Comparison of ENCODE assay signal across 11 cellular contexts in the genomic region with DNA sequence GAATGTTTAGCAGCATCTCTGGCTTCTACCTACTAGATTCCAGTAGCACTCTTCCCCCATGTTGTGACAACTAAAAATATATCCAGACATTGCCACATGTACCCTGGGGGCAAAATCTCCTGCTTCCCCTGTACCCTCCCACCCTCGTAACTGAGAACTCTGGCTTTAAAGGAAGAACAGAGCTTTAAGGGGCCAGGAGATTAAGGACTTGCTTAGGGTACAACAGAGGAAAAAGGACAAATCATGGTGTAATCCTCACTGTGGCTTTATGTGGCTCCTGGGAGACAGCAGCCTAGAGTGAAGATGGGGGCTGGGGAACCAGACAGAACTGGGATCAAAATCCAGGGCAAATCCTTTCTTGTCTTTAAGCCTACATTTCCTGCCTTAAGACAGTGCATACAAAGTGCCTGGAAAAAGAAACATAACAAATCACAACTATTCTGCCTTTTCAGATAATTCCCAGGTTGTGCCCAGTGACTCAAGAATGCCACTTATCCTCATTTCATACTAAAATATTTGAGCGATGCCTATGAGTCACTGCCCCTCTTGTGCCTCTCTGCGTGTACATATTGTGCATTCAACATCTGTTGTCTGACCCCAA.
DNase-seq lines count a peak whose midpoint lies in the region; TF ChIP-seq lines count a peak whose summit lies in the region.
"Had no signal": no experiment of that assay in that cellular context is flagged by ENCODE, and none has a peak within 500 bp of the region (broad histone marks: within the 10 kb centered on the region; RNA-seq: fewer than 3 reads in every experiment).

No MANE protein-coding gene starts in this region.

- H4K8ac ChIP-seq in mesenchymal stem cell (ENCODE audit: low read length) = peak overlapping the region; percentile 28

- H2BK12ac ChIP-seq in mesenchymal stem cell (ENCODE audit: low read length in 2 of 2) = peak overlapping the region; percentile 12 to 28

- WGBS in mesenchymal stem cell = 13% methylated on average over 3 of the region's 3 CpGs
- 37 to 69% (median 50%) methylated on average over 3 of the region's 3 CpGs for WGBS in ovary, 3 donors

- H3K4me1 ChIP-seq in HUES48 (ENCODE audit: control insufficient read depth, insufficient read depth, low read length) (peaks cover 15% of the 10 kb centered on the region), mesenchymal stem cell (ENCODE audit: control insufficient read depth, insufficient read depth, low read depth, low read length) (peaks cover 23% of the 10 kb centered on the region), ovary (ENCODE audit: insufficient read depth) (peaks cover 17% of the 10 kb centered on the region)

- no peak overlapping the region for H3K4me3 ChIP-seq in HUES48 (ENCODE audit: low read depth, low read length)
- H3K4me3 ChIP-seq in choroid plexus epithelial cell (ENCODE audit: low read depth, low read length) = no peak overlapping the region
- no peak overlapping the region for H3K4me3 ChIP-seq in mesenchymal stem cell (ENCODE audit: insufficient read depth in 1 of 2, low read depth in 1 of 2, low read length in 2 of 2)
- no peak overlapping the region for H3K4me3 ChIP-seq in ovary

- peak; percentile 37 for DNase-seq in ACHN
- DNase-seq in choroid plexus epithelial cell (ENCODE audit: low read depth) = peak; percentile 74
- peak; percentile 69 for DNase-seq in mesenchymal stem cell
- DNase-seq in SHP77 treated with DMSO at 0.1 percent for 48 hours (lab: John Stamatoyannopoulos, UW) = no peak
- no peak for DNase-seq in activated naive CD4-positive, alpha-beta T cell treated with anti-CD3 and anti-CD28 coated beads, Interleukin-2, amount 50 U/mL, for 16 hours
- DNase-seq in ovary = no peak
- no peak for DNase-seq in glutamatergic neuron
- DNase-seq: activated B cell treated with CpG ODN at 0.5 μM for 24 hours had no signal

- no peak overlapping the region for H3K4me2 ChIP-seq in mesenchymal stem cell (ENCODE audit: low read length, poor library complexity, severe bottlenecking)

- H3K4me1 Mint-ChIP-seq in glutamatergic neuron (ENCODE audit: low read depth, unreplicated experiment) = peaks cover 48% of the 10 kb centered on the region
- H3K4me1 Mint-ChIP-seq: activated B cell treated with CpG ODN at 0.5 μM for 24 hours; activated T-helper 17 cell treated with anti-CD3 and anti-CD28 coated beads, Interleukin-2, amount 50 U/mL, for 72 hours had no signal

- peaks cover 33% of the 10 kb centered on the region for H3K79me1 ChIP-seq in mesenchymal stem cell (replicated peaks; ENCODE audit: low read length, poor library complexity, severe bottlenecking)

- H3K27ac ChIP-seq in HUES48 (ENCODE audit: low read depth, low read length) = peak overlapping the region; percentile 8
- H3K27ac ChIP-seq in mesenchymal stem cell (ENCODE audit: low read length, poor library complexity, severe bottlenecking) = peak overlapping the region; percentile 83
- no peak overlapping the region for H3K27ac ChIP-seq in ovary
- H3K27ac ChIP-seq: C4-2B had no signal

- no peak overlapping the region for H3K4ac ChIP-seq in mesenchymal stem cell (ENCODE audit: low read depth in 1 of 2, low read length in 2 of 2)

- H3K36me3 Mint-ChIP-seq in glutamatergic neuron (ENCODE audit: unreplicated experiment) = peaks cover 9% of the 10 kb centered on the region

- H2BK5ac ChIP-seq in mesenchymal stem cell (ENCODE audit: low read depth, low read length, poor library complexity, severe bottlenecking) = no peak overlapping the region

- no peak overlapping the region for H3K23ac ChIP-seq in mesenchymal stem cell (ENCODE audit: low read length in 2 of 2)

- peak overlapping the region; percentile 91 for H2BK120ac ChIP-seq in mesenchymal stem cell (ENCODE audit: low read depth, low read length)

- H3K27me3 ChIP-seq in HUES48 (ENCODE audit: control insufficient read depth, insufficient read depth, low read length) (no peaks in the 10 kb centered on the region), mesenchymal stem cell (ENCODE audit: control insufficient read depth in 1 of 2, insufficient read depth in 1 of 2, low read length in 2 of 2) (no peaks in the 10 kb centered on the region), ovary (no peaks in the 10 kb centered on the region)

- H2AFZ ChIP-seq in mesenchymal stem cell (ENCODE audit: low read depth, low read length) = no peak overlapping the region

- TF ChIP-seq CTCF in choroid plexus epithelial cell (conservative IDR thresholded peaks at IDR 0.05; ENCODE audit: low read depth, low read length) (no peak), ovary (IDR thresholded peaks at IDR 0.05) (no peak), glutamatergic neuron (IDR thresholded peaks at IDR 0.05; ENCODE audit: partially characterized antibody, unreplicated experiment) (no peak)

- TF ChIP-seq EP300 in ovary (IDR thresholded peaks at IDR 0.05) = no peak

- H3K9me3 Mint-ChIP-seq in glutamatergic neuron (ENCODE audit: unreplicated experiment) = peaks cover 10% of the 10 kb centered on the region
- H3K9me3 Mint-ChIP-seq: activated B cell treated with CpG ODN at 0.5 μM for 24 hours; activated T-helper 17 cell treated with anti-CD3 and anti-CD28 coated beads, Interleukin-2, amount 50 U/mL, for 72 hours had no signal

- H3K4me3 Mint-ChIP-seq in glutamatergic neuron (ENCODE audit: unreplicated experiment) = no peak overlapping the region
- H3K4me3 Mint-ChIP-seq: activated B cell treated with CpG ODN at 0.5 μM for 24 hours; activated T-helper 17 cell treated with anti-CD3 and anti-CD28 coated beads, Interleukin-2, amount 50 U/mL, for 72 hours had no signal

- H3K18ac ChIP-seq in mesenchymal stem cell (ENCODE audit: low read depth in 1 of 2, low read length in 2 of 2) = peak overlapping the region in 1 of 2 experiments; percentile 30

- H3K36me3 ChIP-seq in HUES48 (ENCODE audit: control insufficient read depth, insufficient read depth, low read length) = peaks cover 43% of the 10 kb centered on the region
- peaks cover 11 to 17% of the 10 kb centered on the region in 2 experiments for H3K36me3 ChIP-seq in mesenchymal stem cell (ENCODE audit: control insufficient read depth in 1 of 2, insufficient read depth in 2 of 2, low read depth in 1 of 2, low read length in 2 of 2)
- no peaks in the 10 kb centered on the region for H3K36me3 ChIP-seq in ovary

- H2AK5ac ChIP-seq in mesenchymal stem cell (ENCODE audit: low read length, severe bottlenecking) = peak overlapping the region; percentile 33

- H3K9me3 ChIP-seq in HUES48 (ENCODE audit: control insufficient read depth, insufficient read depth, low read length) (no peaks in the 10 kb centered on the region), mesenchymal stem cell (ENCODE audit: control insufficient read depth, low read length) (no peaks in the 10 kb centered on the region), ovary (no peaks in the 10 kb centered on the region)

- in situ Hi-C loops in ACHN (cut with HindIII; ENCODE audit: low pct_ligation_motif_present, low pct_unique_long_range_greater_than_20kb, low sequenced_read_pairs) = no loop called here

- no peak overlapping the region for H3K27ac Mint-ChIP-seq in glutamatergic neuron (ENCODE audit: unreplicated experiment)
- H3K27ac Mint-ChIP-seq: activated B cell treated with CpG ODN at 0.5 μM for 24 hours; activated T-helper 17 cell treated with anti-CD3 and anti-CD28 coated beads, Interleukin-2, amount 50 U/mL, for 72 hours had no signal

- peaks cover 7% of the 10 kb centered on the region for H3K27me3 Mint-ChIP-seq in glutamatergic neuron (ENCODE audit: unreplicated experiment)

- H4K91ac ChIP-seq in mesenchymal stem cell (ENCODE audit: low read length) = no peak overlapping the region

- H3K14ac ChIP-seq in mesenchymal stem cell (ENCODE audit: low read length in 2 of 2) = no peak overlapping the region

- no peak overlapping the region for H2BK15ac ChIP-seq in mesenchymal stem cell (ENCODE audit: low read depth, poor library complexity, severe bottlenecking)

- no peak overlapping the region for H3K9ac ChIP-seq in HUES48 (ENCODE audit: low read depth, low read length)
- H3K9ac ChIP-seq in mesenchymal stem cell (ENCODE audit: low read length) = peak overlapping the region; percentile 13

- intact Hi-C loops in ovary (cut with DNase I) = no loop called here

- no peak for TF ChIP-seq POLR2A in ovary (IDR thresholded peaks at IDR 0.05)

Comparison
In these comparisons a context has a peak if more than half of its experiments do, and no peak if none do; other contexts are left out.
1. DNase-seq: peak in ACHN (single experiment), choroid plexus epithelial cell (single experiment) and mesenchymal stem cell (single experiment); none in SHP77 treated with DMSO at 0.1 percent for 48 hours (single experiment), activated naive CD4-positive, alpha-beta T cell treated with anti-CD3 and anti-CD28 coated beads, Interleukin-2, amount 50 U/mL, for 16 hours (single experiment), ovary (0 of 5) and glutamatergic neuron (single experiment).
2. H3K27ac ChIP-seq: peak in HUES48 (single experiment) and mesenchymal stem cell (single experiment); none in ovary (0 of 2).